Comparison of ENCODE assay signal across 9 cellular contexts in genomic region chr4:23135792-23136645, GRCh38.
DNase-seq lines count a peak whose midpoint lies in the region; ATAC-seq and TF ChIP-seq lines count a peak whose summit lies in the region.
"Had no signal": no experiment of that assay in that cellular context is flagged by ENCODE, and none has a peak within 500 bp of the region (broad histone marks: within the 10 kb centered on the region; RNA-seq: fewer than 3 reads in every experiment).

No MANE protein-coding gene starts in this region.

- H3K18ac ChIP-seq in mesenchymal stem cell (ENCODE audit: low read depth in 1 of 2, low read length in 2 of 2), result no peak overlapping the region

- H2BK15ac ChIP-seq in mesenchymal stem cell (ENCODE audit: low read depth, poor library complexity, severe bottlenecking), result no peak overlapping the region

- H2AFZ ChIP-seq in mammary epithelial cell (ENCODE audit: low read depth, low read length) (no peak overlapping the region), mesenchymal stem cell (ENCODE audit: low read depth, low read length) (no peak overlapping the region)

- peak; percentile 74 to 78 for TF ChIP-seq CTCF in mammary epithelial cell (conservative IDR thresholded peaks at IDR 0.05 in 1 of 2, IDR thresholded peaks at IDR 0.05 in 1 of 2; ENCODE audit: extremely low read depth in 1 of 2, insufficient read depth in 1 of 2, low read depth in 1 of 2, low read length in 2 of 2)

- no peak overlapping the region for H2AK5ac ChIP-seq in mesenchymal stem cell (ENCODE audit: low read length, severe bottlenecking)

- H3K4me1 ChIP-seq in mammary epithelial cell (ENCODE audit: insufficient read depth, low read length) (no peaks in the 10 kb centered on the region), mesenchymal stem cell (ENCODE audit: control insufficient read depth, insufficient read depth, low read depth, low read length) (no peaks in the 10 kb centered on the region)

- no peaks in the 10 kb centered on the region for H3K9me3 Mint-ChIP-seq in activated CD4-positive, alpha-beta T cell treated with anti-CD3 and anti-CD28 coated beads, Interleukin-2, amount 10 ng/mL, durations not matched to agents 7 days and 5 days
- H3K9me3 Mint-ChIP-seq: activated naive CD4-positive, alpha-beta T cell treated with anti-CD3 and anti-CD28 coated beads, Interleukin-2, amount 50 U/mL, for 24 hours had no signal

- no peak overlapping the region for H3K4ac ChIP-seq in mesenchymal stem cell (ENCODE audit: low read depth in 1 of 2, low read length in 2 of 2)

- WGBS in mammary epithelial cell (ENCODE audit: low coverage, missing lambda C conversion rate), result 88% methylated on average over 1 of the region's 1 CpG
- WGBS in mesenchymal stem cell, result no CpG with 5 or more reads among the region's 1 CpG

- ATAC-seq in HG02798 (IDR thresholded peaks at IDR 0.05; ENCODE audit: poor library complexity, unreplicated experiment), result peak; percentile 68
- no peak for ATAC-seq in HG03469 (IDR thresholded peaks at IDR 0.05; ENCODE audit: unreplicated experiment)
- no peak for ATAC-seq in HG03097 (IDR thresholded peaks at IDR 0.05; ENCODE audit: low FRiP score, unreplicated experiment)

- no peaks in the 10 kb centered on the region for H3K79me1 ChIP-seq in mesenchymal stem cell (replicated peaks; ENCODE audit: low read length, poor library complexity, severe bottlenecking)

- H2BK12ac ChIP-seq in mesenchymal stem cell (ENCODE audit: low read length in 2 of 2), result no peak overlapping the region

- H3K36me3 ChIP-seq in mammary epithelial cell (ENCODE audit: insufficient read depth, low read length) (no peaks in the 10 kb centered on the region), mesenchymal stem cell (ENCODE audit: control insufficient read depth in 1 of 2, insufficient read depth in 2 of 2, low read depth in 1 of 2, low read length in 2 of 2) (no peaks in the 10 kb centered on the region)

- H2BK5ac ChIP-seq in mesenchymal stem cell (ENCODE audit: low read depth, low read length, poor library complexity, severe bottlenecking), result no peak overlapping the region

- H3K36me3 Mint-ChIP-seq in activated CD4-positive, alpha-beta T cell treated with anti-CD3 and anti-CD28 coated beads, Interleukin-2, amount 10 ng/mL, durations not matched to agents 7 days and 5 days (ENCODE audit: low read depth), result no peaks in the 10 kb centered on the region
- H3K36me3 Mint-ChIP-seq: activated naive CD4-positive, alpha-beta T cell treated with anti-CD3 and anti-CD28 coated beads, Interleukin-2, amount 50 U/mL, for 24 hours had no signal

- H3K79me2 ChIP-seq in mammary epithelial cell (ENCODE audit: insufficient read depth, low read length), result no peaks in the 10 kb centered on the region

- H2BK120ac ChIP-seq in mesenchymal stem cell (ENCODE audit: low read depth, low read length), result no peak overlapping the region

- H3K14ac ChIP-seq in mesenchymal stem cell (ENCODE audit: low read length in 2 of 2), result no peak overlapping the region

- H3K4me3 ChIP-seq in mammary epithelial cell (replicated peaks in 1 of 3; ENCODE audit: insufficient read depth in 1 of 3, low read depth in 2 of 3, low read length in 3 of 3) (no peak overlapping the region), mesenchymal stem cell (ENCODE audit: insufficient read depth in 1 of 2, low read depth in 1 of 2, low read length in 2 of 2) (no peak overlapping the region)

- POLR2A ChIA-PET in activated CD4-positive, alpha-beta T cell treated with anti-CD3 and anti-CD28 coated beads, Interleukin-2, amount 10 ng/mL, durations not matched to agents 7 days and 5 days (lab: Charles Lee), result no interaction called here

- H4K91ac ChIP-seq in mesenchymal stem cell (ENCODE audit: low read length), result no peak overlapping the region

- H3K4me3 Mint-ChIP-seq in activated CD4-positive, alpha-beta T cell treated with anti-CD3 and anti-CD28 coated beads, Interleukin-2, amount 10 ng/mL, durations not matched to agents 7 days and 5 days, result no peak overlapping the region
- H3K4me3 Mint-ChIP-seq: activated naive CD4-positive, alpha-beta T cell treated with anti-CD3 and anti-CD28 coated beads, Interleukin-2, amount 50 U/mL, for 24 hours had no signal

- no peak overlapping the region for H3K9ac ChIP-seq in mammary epithelial cell (ENCODE audit: insufficient read depth, low read length)
- no peak overlapping the region for H3K9ac ChIP-seq in mesenchymal stem cell (ENCODE audit: low read length)

- BruUV-seq in mammary epithelial cell (replicated peaks; lab: Mats Ljungman, UMichigan), result no TSS peak

- no peak overlapping the region for H3K27ac ChIP-seq in mammary epithelial cell (ENCODE audit: insufficient read depth, low read depth, low read length)
- H3K27ac ChIP-seq in mesenchymal stem cell (ENCODE audit: low read length, poor library complexity, severe bottlenecking), result no peak overlapping the region

- CTCF ChIA-PET in activated CD4-positive, alpha-beta T cell treated with anti-CD3 and anti-CD28 coated beads, Interleukin-2, amount 10 ng/mL, durations not matched to agents 7 days and 5 days (lab: Charles Lee), result interaction anchor here (0.7 kb wide), 1 partner anchor 13 kb away, joined by 3 read pairs; no protein-coding TSS in a partner anchor
- CTCF ChIA-PET in mammary epithelial cell (lab: Charles Lee; ENCODE audit: low non-redundant PET), result interaction anchor here (0.6 to 0.7 kb wide), 3 partner anchors 68 to 1283 kb away, joined by 3 to 13 read pairs (median 4); no protein-coding TSS in a partner anchor

- no peak overlapping the region for H3K23ac ChIP-seq in mesenchymal stem cell (ENCODE audit: low read length in 2 of 2)

- in situ Hi-C loops in mammary epithelial cell (cut with MboI; ENCODE audit: low sequenced_read_pairs in 2 of 2), result loop anchor here in 1 of 2 donors (25.0 kb wide), 1 partner anchor 1276 kb away; no protein-coding TSS in a partner anchor

- H4K20me1 ChIP-seq in mammary epithelial cell (ENCODE audit: insufficient read depth, low read length), result no peaks in the 10 kb centered on the region

- no peak overlapping the region for H3K4me2 ChIP-seq in mammary epithelial cell (ENCODE audit: insufficient read depth, low read depth, low read length)
- H3K4me2 ChIP-seq in mesenchymal stem cell (ENCODE audit: low read length, poor library complexity, severe bottlenecking), result no peak overlapping the region

- intact Hi-C loops in mammary epithelial cell (cut with micrococcal nuclease), result loop anchor here (5.0 kb wide), 1 partner anchor 1281 kb away; no protein-coding TSS in a partner anchor

- H3K27me3 ChIP-seq in mammary epithelial cell (ENCODE audit: insufficient read depth, low read length) (no peaks in the 10 kb centered on the region), mesenchymal stem cell (ENCODE audit: control insufficient read depth in 1 of 2, insufficient read depth in 1 of 2, low read length in 2 of 2) (no peaks in the 10 kb centered on the region)

- no peak overlapping the region for H4K8ac ChIP-seq in mesenchymal stem cell (ENCODE audit: low read length)

- no peaks in the 10 kb centered on the region for H3K9me3 ChIP-seq in mammary epithelial cell (replicated peaks; ENCODE audit: insufficient read depth, low read length)
- H3K9me3 ChIP-seq in mesenchymal stem cell (ENCODE audit: control insufficient read depth, low read length), result no peaks in the 10 kb centered on the region

- H3K4me1 Mint-ChIP-seq in activated CD4-positive, alpha-beta T cell treated with anti-CD3 and anti-CD28 coated beads, Interleukin-2, amount 10 ng/mL, durations not matched to agents 7 days and 5 days, result no peaks in the 10 kb centered on the region
- H3K4me1 Mint-ChIP-seq: activated naive CD4-positive, alpha-beta T cell treated with anti-CD3 and anti-CD28 coated beads, Interleukin-2, amount 50 U/mL, for 24 hours had no signal

- dilution Hi-C loops in mammary epithelial cell (cut with HindIII; ENCODE audit: low sequenced_read_pairs), result no loop called here

- DNase-seq in activated CD4-positive, alpha-beta T cell treated with anti-CD3 and anti-CD28 coated beads, Interleukin-2, amount 10 ng/mL, durations not matched to agents 7 days and 5 days, result peak; percentile 21
- no peak for DNase-seq in activated CD4-positive, alpha-beta T cell treated with anti-CD3 and anti-CD28 coated beads, Interleukin-2, amount 50 U/mL, for 4 hours
- DNase-seq in NCI-H345 (lab: John Stamatoyannopoulos, UW), result peak; percentile 51
- DNase-seq in mammary epithelial cell, result peak; percentile 8
- peak; percentile 50 for DNase-seq in mesenchymal stem cell

- H3K27me3 Mint-ChIP-seq in activated CD4-positive, alpha-beta T cell treated with anti-CD3 and anti-CD28 coated beads, Interleukin-2, amount 10 ng/mL, durations not matched to agents 7 days and 5 days, result no peaks in the 10 kb centered on the region
- H3K27me3 Mint-ChIP-seq: activated naive CD4-positive, alpha-beta T cell treated with anti-CD3 and anti-CD28 coated beads, Interleukin-2, amount 50 U/mL, for 24 hours had no signal

- no peak overlapping the region for H3K27ac Mint-ChIP-seq in activated CD4-positive, alpha-beta T cell treated with anti-CD3 and anti-CD28 coated beads, Interleukin-2, amount 10 ng/mL, durations not matched to agents 7 days and 5 days
- H3K27ac Mint-ChIP-seq: activated naive CD4-positive, alpha-beta T cell treated with anti-CD3 and anti-CD28 coated beads, Interleukin-2, amount 50 U/mL, for 24 hours had no signal

Comparison
In these comparisons a context has a peak if more than half of its experiments do, and no peak if none do; other contexts are left out.
1. DNase-seq: peak in activated CD4-positive, alpha-beta T cell treated with anti-CD3 and anti-CD28 coated beads, Interleukin-2, amount 10 ng/mL, durations not matched to agents 7 days and 5 days (single experiment), NCI-H345 (single experiment), mammary epithelial cell (single experiment) and mesenchymal stem cell (single experiment); none in activated CD4-positive, alpha-beta T cell treated with anti-CD3 and anti-CD28 coated beads, Interleukin-2, amount 50 U/mL, for 4 hours (0 of 2).